ENCODE assay signal across 18 cellular contexts in genomic region chr13:113602291-113602970, GRCh38. TPM values are rescaled to one million over a fixed set of nuclear protein-coding genes. Genes with fewer than 3 reads are reported as not detected.
DNase-seq lines count a peak whose midpoint lies in the region; ATAC-seq and TF ChIP-seq lines count a peak whose summit lies in the region.
"Had no signal": no experiment of that assay in that cellular context is flagged by ENCODE, and none has a peak within 500 bp of the region (broad histone marks: within the 10 kb centered on the region; RNA-seq: fewer than 3 reads in every experiment).

No MANE protein-coding gene starts in this region.

- POLR2A ChIA-PET in CD4-positive, alpha-beta T cell (lab: Charles Lee): no interaction called here

- no peaks in the 10 kb centered on the region for H3K27me3 Mint-ChIP-seq in CD4-positive, alpha-beta T cell
- H3K27me3 Mint-ChIP-seq in GM23338 (ENCODE audit: insufficient read depth, low read depth, poor library complexity): peaks cover 19% of the 10 kb centered on the region
- no peaks in the 10 kb centered on the region for H3K27me3 Mint-ChIP-seq in effector memory CD8-positive, alpha-beta T cell
- H3K27me3 Mint-ChIP-seq in nephron progenitor cell (ENCODE audit: low read depth, poor library complexity): peaks cover 6% of the 10 kb centered on the region
- H3K27me3 Mint-ChIP-seq in T-helper 2 cell treated with Interferon-gamma antibody and Interleukin-4, amounts not matched to agents 5 μg/mL and 100 μg/mL, for 36 hours (ENCODE audit: low read depth): no peaks in the 10 kb centered on the region

- H2AFZ ChIP-seq in GM23338: no peak overlapping the region

- ATAC-seq in CD4-positive, alpha-beta T cell (ENCODE audit: poor library complexity): no peak
- ATAC-seq in GM23338 (peak; percentile 54), GM21360 (IDR thresholded peaks at IDR 0.05; ENCODE audit: unreplicated experiment) (no peak)
- no peak for ATAC-seq in effector memory CD8-positive, alpha-beta T cell (replicated peaks)
- ATAC-seq: K562 had no signal

- TF ChIP-seq CTCF in CD4-positive, alpha-beta T cell (IDR thresholded peaks at IDR 0.05): no peak
- TF ChIP-seq CTCF in GM23338 (conservative IDR thresholded peaks at IDR 0.05; ENCODE audit: low read depth in 2 of 2) (no peak), nephron progenitor cell (IDR thresholded peaks at IDR 0.05) (no peak)

- H3K4me1 Mint-ChIP-seq in CD4-positive, alpha-beta T cell (ENCODE audit: low read depth): no peaks in the 10 kb centered on the region
- H3K4me1 Mint-ChIP-seq in GM23338: peaks cover 16% of the 10 kb centered on the region
- peaks cover 19 to 25% of the 10 kb centered on the region in 2 donors for H3K4me1 Mint-ChIP-seq in effector memory CD8-positive, alpha-beta T cell (ENCODE audit: low read depth in 2 of 2)
- peaks cover 32% of the 10 kb centered on the region for H3K4me1 Mint-ChIP-seq in nephron progenitor cell
- H3K4me1 Mint-ChIP-seq in T-helper 2 cell treated with Interferon-gamma antibody and Interleukin-4, amounts not matched to agents 5 μg/mL and 100 μg/mL, for 36 hours (ENCODE audit: low read depth): peaks cover 14% of the 10 kb centered on the region

- H3K27me3 ChIP-seq in CD4-positive, alpha-beta T cell (ENCODE audit: control insufficient read depth, insufficient read depth, low read length): no peaks in the 10 kb centered on the region
- no peaks in the 10 kb centered on the region for H3K27me3 ChIP-seq in GM23338 (ENCODE audit: insufficient read depth)

- H3K9me2 ChIP-seq in GM23338 (ENCODE audit: insufficient read depth): no peaks in the 10 kb centered on the region

- no peak overlapping the region for H3K27ac ChIP-seq in CD4-positive, alpha-beta T cell (ENCODE audit: low read depth, low read length)
- H3K27ac ChIP-seq in GM23338 (ENCODE audit: low read depth): no peak overlapping the region
- H3K27ac ChIP-seq: SK-N-MC had no signal

- H3K9me3 ChIP-seq in CD4-positive, alpha-beta T cell (ENCODE audit: control insufficient read depth, low read length): no peaks in the 10 kb centered on the region

- no peak for DNase-seq in CD4-positive, alpha-beta T cell
- no peak for DNase-seq in GM23338 (ENCODE audit: low spot score)
- no peak for DNase-seq in effector memory CD8-positive, alpha-beta T cell
- no peak for DNase-seq in nephron progenitor cell
- no peak for DNase-seq in T-helper 2 cell treated with Interferon-gamma antibody and Interleukin-4, amounts not matched to agents 5 μg/mL and 100 μg/mL, for 36 hours (ENCODE audit: low spot score)
- no peak for DNase-seq in NCI-H1436 (lab: John Stamatoyannopoulos, UW)
- no peak for DNase-seq in NK-92 treated with Interleukin-12 subunit alpha and Interleukin-12 subunit beta, amount 100 ng/mL, for 24 hours (lab: John Stamatoyannopoulos, UW)
- DNase-seq: ACHN, AML-193, EL, HCEC 1CT, NCI-H1436 treated with DMSO at 0.1 percent for 48 hours, NCI-H2081, NCI-H510A, NCI-H82 had no signal

- intact Hi-C loops in CD4-positive, alpha-beta T cell (cut with DNase I, micrococcal nuclease): no loop called here

- no peaks in the 10 kb centered on the region for H3K4me1 ChIP-seq in GM23338 (ENCODE audit: insufficient read depth)

- no peak overlapping the region for H3K4me3 ChIP-seq in GM23338
- H3K4me3 ChIP-seq: K562, SK-N-MC had no signal

- peaks cover 87% of the 10 kb centered on the region for H3K79me2 ChIP-seq in GM23338 (replicated peaks; ENCODE audit: insufficient read depth)

- CTCF ChIA-PET in CD4-positive, alpha-beta T cell (lab: Charles Lee): interaction anchor here (0.6 kb wide), 1 partner anchor 673 kb away, joined by 3 read pairs; no protein-coding TSS in a partner anchor

- no peak overlapping the region for H3K4me2 ChIP-seq in GM23338

- H3K27ac Mint-ChIP-seq in CD4-positive, alpha-beta T cell: peak overlapping the region; percentile 33
- H3K27ac Mint-ChIP-seq in GM23338 (no peak overlapping the region; the same call in 1 of the 2 replicates), nephron progenitor cell (peak overlapping the region; percentile 94)
- H3K27ac Mint-ChIP-seq in effector memory CD8-positive, alpha-beta T cell: peak overlapping the region; percentile 33 to 72
- no peak overlapping the region for H3K27ac Mint-ChIP-seq in T-helper 2 cell treated with Interferon-gamma antibody and Interleukin-4, amounts not matched to agents 5 μg/mL and 100 μg/mL, for 36 hours

- no peaks in the 10 kb centered on the region for H3K9me3 Mint-ChIP-seq in CD4-positive, alpha-beta T cell
- 0 out of 3 replicates have a peak, but pooled peaks cover 3% of the 10 kb centered on the region for H3K9me3 Mint-ChIP-seq in GM23338
- no peaks in the 10 kb centered on the region for H3K9me3 Mint-ChIP-seq in effector memory CD8-positive, alpha-beta T cell
- peaks cover 29% of the 10 kb centered on the region for H3K9me3 Mint-ChIP-seq in nephron progenitor cell
- H3K9me3 Mint-ChIP-seq in T-helper 2 cell treated with Interferon-gamma antibody and Interleukin-4, amounts not matched to agents 5 μg/mL and 100 μg/mL, for 36 hours: no peaks in the 10 kb centered on the region

- H3K36me3 ChIP-seq in GM23338 (ENCODE audit: insufficient read depth): no peaks in the 10 kb centered on the region

- no peaks in the 10 kb centered on the region for H3F3A ChIP-seq in GM23338 (replicated peaks; ENCODE audit: low read depth)

- H4K20me1 ChIP-seq in GM23338 (replicated peaks; ENCODE audit: insufficient read depth): peaks cover 8% of the 10 kb centered on the region

- H3K36me3 Mint-ChIP-seq in CD4-positive, alpha-beta T cell (ENCODE audit: low read depth): peaks cover 19% of the 10 kb centered on the region
- peaks cover 44% of the 10 kb centered on the region for H3K36me3 Mint-ChIP-seq in GM23338 (ENCODE audit: low read depth)
- peaks cover 4% of the 10 kb centered on the region for H3K36me3 Mint-ChIP-seq in effector memory CD8-positive, alpha-beta T cell (ENCODE audit: insufficient read depth)
- H3K36me3 Mint-ChIP-seq in nephron progenitor cell (ENCODE audit: low read depth): peaks cover 60% of the 10 kb centered on the region
- peaks cover 43% of the 10 kb centered on the region for H3K36me3 Mint-ChIP-seq in T-helper 2 cell treated with Interferon-gamma antibody and Interleukin-4, amounts not matched to agents 5 μg/mL and 100 μg/mL, for 36 hours (ENCODE audit: low read depth)

- no peak overlapping the region for H3K4me3 Mint-ChIP-seq in CD4-positive, alpha-beta T cell
- H3K4me3 Mint-ChIP-seq in GM23338: no peak overlapping the region; the same call in 2 of the 3 replicates
- peak overlapping the region in 1 of 2 donors; percentile 35 for H3K4me3 Mint-ChIP-seq in effector memory CD8-positive, alpha-beta T cell
- H3K4me3 Mint-ChIP-seq in nephron progenitor cell: peak overlapping the region; percentile 28
- no peak overlapping the region for H3K4me3 Mint-ChIP-seq in T-helper 2 cell treated with Interferon-gamma antibody and Interleukin-4, amounts not matched to agents 5 μg/mL and 100 μg/mL, for 36 hours

TF ChIP-seq in GM23338, 12 proteins besides CTCF, POLR2A, EP300 and RAD21 (continues in another document):
- TF ChIP-seq, protein P1, sequence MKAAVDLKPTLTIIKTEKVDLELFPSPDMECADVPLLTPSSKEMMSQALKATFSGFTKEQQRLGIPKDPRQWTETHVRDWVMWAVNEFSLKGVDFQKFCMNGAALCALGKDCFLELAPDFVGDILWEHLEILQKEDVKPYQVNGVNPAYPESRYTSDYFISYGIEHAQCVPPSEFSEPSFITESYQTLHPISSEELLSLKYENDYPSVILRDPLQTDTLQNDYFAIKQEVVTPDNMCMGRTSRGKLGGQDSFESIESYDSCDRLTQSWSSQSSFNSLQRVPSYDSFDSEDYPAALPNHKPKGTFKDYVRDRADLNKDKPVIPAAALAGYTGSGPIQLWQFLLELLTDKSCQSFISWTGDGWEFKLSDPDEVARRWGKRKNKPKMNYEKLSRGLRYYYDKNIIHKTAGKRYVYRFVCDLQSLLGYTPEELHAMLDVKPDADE (IDR thresholded peaks at IDR 0.05): no peak
- TF ChIP-seq NANOG (IDR thresholded peaks at IDR 0.05; ENCODE audit: borderline replicate concordance): no peak

RNA-seq across cellular contexts. Expression of gene TFDP1, which starts 17.9 kb away (rescaled TPM):
- 10 to 100 TPM; 17.6 to 20.0 TPM for total RNA-seq in CD4-positive, alpha-beta T cell
- 80.0 and 92.0 TPM in 2 replicates for total RNA-seq in GM23338 (2014; rRNA removed; shearing (Covaris generic))
- polyA plus RNA-seq in GM23338 (2016; fragmentation: Nextera tagmentation; extraction: Ambion mirVana): 40.2 and 42.9 TPM in 2 replicates

RNA-seq across cellular contexts. Expression of gene ATP4B, which starts 55.6 kb away (rescaled TPM):
- total RNA-seq in CD4-positive, alpha-beta T cell: not detected
- not detected in 2 replicates for total RNA-seq in GM23338 (2014; rRNA removed; shearing (Covaris generic))
- not detected in 2 replicates for polyA plus RNA-seq in GM23338 (2016; fragmentation: Nextera tagmentation; extraction: Ambion mirVana)
- total RNA-seq: K562 had no signal
- polyA plus RNA-seq: K562 had no signal

Comparison
In these comparisons a context has a peak if more than half of its experiments do, and no peak if none do; other contexts are left out.
1. H3K27ac Mint-ChIP-seq: peak in CD4-positive, alpha-beta T cell (single experiment), effector memory CD8-positive, alpha-beta T cell (2 of 2) and nephron progenitor cell (single experiment); none in GM23338 (single experiment) and T-helper 2 cell treated with Interferon-gamma antibody and Interleukin-4, amounts not matched to agents 5 μg/mL and 100 μg/mL, for 36 hours (single experiment).